Comparison of ENCODE assay signal across 12 cellular contexts in genomic region chr1:53107570-53108322, GRCh38. TPM values are rescaled to one million over a fixed set of nuclear protein-coding genes. Genes with fewer than 3 reads are reported as not detected.
DNase-seq lines count a peak whose midpoint lies in the region; ATAC-seq, FAIRE-seq and TF ChIP-seq lines count a peak whose summit lies in the region.
"Had no signal": no experiment of that assay in that cellular context is flagged by ENCODE, and none has a peak within 500 bp of the region (broad histone marks: within the 10 kb centered on the region; RNA-seq: fewer than 3 reads in every experiment).

No MANE protein-coding gene starts in this region.

- H3K9me3 Mint-ChIP-seq in osteocyte (ENCODE audit: unreplicated experiment): peaks cover 12% of the 10 kb centered on the region

- intact Hi-C loops in K562 (cut with micrococcal nuclease): no loop called here

- H3K27me3 Mint-ChIP-seq in osteocyte (ENCODE audit: unreplicated experiment): no peaks in the 10 kb centered on the region

- no peak; the same call in 2 of the 3 replicates for ATAC-seq in K562

- no peak for TF ChIP-seq EP300 in K562 (IDR thresholded peaks at IDR 0.05; ENCODE audit: low read length)

- POLR2A ChIA-PET in K562 (lab: Yijun Ruan, JAX): interaction anchor here (0.5 to 1.4 kb wide), 4 partner anchors 15 to 116 kb away, joined by 3 to 8 read pairs (median 3); no protein-coding TSS in a partner anchor

- DNase-seq in NCI-H146 (lab: John Stamatoyannopoulos, UW): peak; percentile 20
- DNase-seq in NCI-H146 treated with DMSO at 0.1 percent for 48 hours (lab: John Stamatoyannopoulos, UW; ENCODE audit: unreplicated experiment): no peak
- DNase-seq in NCI-H2029 (lab: John Stamatoyannopoulos, UW): peak; percentile 92
- DNase-seq in K562 (ENCODE audit: extremely low read depth in 1 of 4, low spot score in 3 of 4): no peak
- no peak for DNase-seq in osteocyte (ENCODE audit: extremely low spot score, unreplicated experiment)
- DNase-seq in central memory CD4-positive, alpha-beta T cell: no peak
- DNase-seq in NCI-H187 (lab: John Stamatoyannopoulos, UW): no peak
- no peak for DNase-seq in GM13976 (ENCODE audit: low spot score)

- WGBS in K562 (ENCODE audit: insufficient coverage, low coverage, missing lambda C conversion rate): 3% methylated on average over 15 of the region's 15 CpGs

- in situ Hi-C loops in K562 (cut with MboI): no loop called here
- in situ Hi-C loops in GM13976 (cut with MboI; ENCODE audit: low sequenced_read_pairs, unreplicated experiment): no loop called here

- H3K36me3 ChIP-seq in K562 (ENCODE audit: control insufficient read depth, insufficient read depth, low read length): no peaks in the 10 kb centered on the region

- H3K36me3 Mint-ChIP-seq in osteocyte (ENCODE audit: unreplicated experiment): no peaks in the 10 kb centered on the region

- CTCF ChIA-PET in K562 (lab: Yijun Ruan, JAX; ENCODE audit: low intra/inter-chr PET ratio): no interaction called here

- H3K27me3 ChIP-seq in K562 (ENCODE audit: control insufficient read depth in 2 of 2, insufficient read depth in 2 of 2, low read length in 2 of 2): peaks cover 34 to 75% of the 10 kb centered on the region in 2 experiments

- no peak overlapping the region for H3K4me2 ChIP-seq in K562 (ENCODE audit: insufficient read depth, low read length)

- no peak overlapping the region for H3K27ac ChIP-seq in K562 (ENCODE audit: extremely low read depth, low read depth, low read length)
- H3K27ac ChIP-seq: parathyroid adenoma had no signal

- no peaks in the 10 kb centered on the region for H3K79me2 ChIP-seq in K562 (ENCODE audit: control insufficient read depth, insufficient read depth, low read length)
- H3K79me2 ChIP-seq: parathyroid adenoma had no signal

- no peak for TF ChIP-seq POLR2A in K562 (conservative IDR thresholded peaks at IDR 0.05)

- H3K4me3 ChIP-seq in K562: no peak overlapping the region

- peak overlapping the region; percentile 32 for H3K27ac Mint-ChIP-seq in osteocyte (ENCODE audit: unreplicated experiment)

- H3K4me1 ChIP-seq in K562 (replicated peaks in 1 of 2; ENCODE audit: control insufficient read depth in 2 of 2, insufficient read depth in 2 of 2, low read length in 2 of 2): peaks cover 0 to 11% of the 10 kb centered on the region in 2 experiments; a peak in 2 of 5 replicates
- H3K4me1 ChIP-seq: parathyroid adenoma had no signal

- no peak overlapping the region for H2AFZ ChIP-seq in K562 (ENCODE audit: low read depth, low read length)
- H2AFZ ChIP-seq: parathyroid adenoma had no signal

- H3K4me3 Mint-ChIP-seq in osteocyte (ENCODE audit: unreplicated experiment): no peak overlapping the region

- TF ChIP-seq RAD21 in K562 (CRISPR knock-in tag; conservative IDR thresholded peaks at IDR 0.05 in 1 of 2, IDR thresholded peaks at IDR 0.05 in 1 of 2): no peak

- TF ChIP-seq CTCF in K562 (IDR thresholded peaks at IDR 0.05 in 2 of 3, conservative IDR thresholded peaks at IDR 0.05 in 1 of 3; ENCODE audit: insufficient read depth in 2 of 3, low read depth in 1 of 3, low read length in 3 of 3) (no peak), osteocyte (IDR thresholded peaks at IDR 0.05) (no peak), GM13976 (IDR thresholded peaks at IDR 0.05; ENCODE audit: borderline replicate concordance, control extremely low read depth, extremely low read depth, insufficient read depth, missing control alignments) (no peak)

- no peak overlapping the region for H3K9ac ChIP-seq in K562 (ENCODE audit: insufficient read depth in 1 of 2, low read depth in 2 of 2, low read length in 2 of 2)
- H3K9ac ChIP-seq: parathyroid adenoma had no signal

- H3K9me3 ChIP-seq in K562 (replicated peaks; ENCODE audit: control insufficient read depth, insufficient read depth, low read depth, low read length): 0 out of 2 replicates have a peak, but pooled peaks cover 4% of the 10 kb centered on the region

- no TSS peak for BruUV-seq in K562 (replicated peaks; lab: Mats Ljungman, UMichigan)

- no peaks in the 10 kb centered on the region for H4K20me1 ChIP-seq in K562 (replicated peaks; ENCODE audit: control insufficient read depth, insufficient read depth, low read length)

- FAIRE-seq in K562 (lab: Jason Lieb, UNC): peak; percentile 26
- FAIRE-seq: A204.1, colon had no signal

- H3K9me1 ChIP-seq in K562 (ENCODE audit: control insufficient read depth, insufficient read depth, low read length): no peaks in the 10 kb centered on the region

- H3K4me1 Mint-ChIP-seq in osteocyte (ENCODE audit: unreplicated experiment): peaks cover 45% of the 10 kb centered on the region

TF ChIP-seq in K562, 482 proteins besides CTCF, POLR2A, EP300 and RAD21 (continues in another document):
- TF ChIP-seq MCM7 (IDR thresholded peaks at IDR 0.05): no peak
- no peak for TF ChIP-seq TCFL5 (CRISPR knock-in tag; conservative IDR thresholded peaks at IDR 0.05)
- TF ChIP-seq YBX1 (IDR thresholded peaks at IDR 0.05): no peak
- TF ChIP-seq ZBTB9 (CRISPR knock-in tag; IDR thresholded peaks at IDR 0.05): no peak
- TF ChIP-seq ZNF12 (CRISPR knock-in tag; IDR thresholded peaks at IDR 0.05): peak; percentile 86; the same call in 1 of the 2 replicates
- no peak for TF ChIP-seq ZBTB49 (CRISPR knock-in tag; IDR thresholded peaks at IDR 0.05; ENCODE audit: borderline replicate concordance)
- no peak for TF ChIP-seq BCL6 (CRISPR knock-in tag; IDR thresholded peaks at IDR 0.05)
- no peak for TF ChIP-seq TAF9B (IDR thresholded peaks at IDR 0.05; ENCODE audit: partially characterized antibody)

RNA-seq across cellular contexts. Expression of gene SLC1A7, which starts 34.7 kb away (rescaled TPM):
- total RNA-seq in K562 (2011; cell fraction: chromatin; rRNA removed; ENCODE audit: low replicate concordance): not detected in 2 replicates
- not detected in 2 replicates for total RNA-seq in K562 (2011; cell fraction: nucleolus; rRNA removed)
- total RNA-seq in K562 (2011; cell fraction: nucleoplasm; rRNA removed): not detected in 2 replicates
- total RNA-seq in K562 (2014; rRNA removed) (0.16 TPM in 1 of 2 replicates, not detected in the other), K562 (2014; rRNA removed; fragmentation: Illumina TruSeq; extraction: Trizol) (not detected in 2 replicates), K562 (2015; rRNA removed; fragmentation: Illumina TruSeq; extraction: Trizol) (not detected in 2 replicates), K562 (2021) (not detected in 2 replicates), osteocyte (not detected in 2 replicates)
- polyA plus RNA-seq in K562 (2011; rRNA removed) (0.07 and 0.08 TPM in 2 replicates), K562 (2014; fragmentation: Illumina TruSeq; extraction: Trizol) (0.06 TPM in 1 of 2 replicates, not detected in the other), K562 (2014; fragmentation: Nextera tagmentation; extraction: Ambion mirVana) (not detected), K562 (2014; rRNA removed) (not detected in 2 replicates)
- 0.01 and 0.22 TPM in 2 replicates for polyA plus RNA-seq in K562 (2011; cell fraction: cytosol; rRNA removed)
- polyA plus RNA-seq in K562 (2011; cell fraction: nucleus; rRNA removed): 0.13 and 0.40 TPM in 2 replicates
- polyA plus RNA-seq in K562 (2012): 0.09 and 0.14 TPM in 2 replicates
- polyA minus RNA-seq in K562 (2011; rRNA and poly(A)+ RNA removed): not detected in 2 replicates
- not detected in 2 replicates for polyA minus RNA-seq in K562 (2011; cell fraction: cytosol; rRNA and poly(A)+ RNA removed)
- 0.11 and 0.13 TPM in 2 replicates for polyA minus RNA-seq in K562 (2011; cell fraction: nucleus; rRNA and poly(A)+ RNA removed)
- total RNA-seq: activated CD8-positive, alpha-beta memory T cell treated with anti-CD3 and anti-CD28 coated beads for 36 hours had no signal

RNA-seq across cellular contexts. Expression of gene PODN, which starts 45.7 kb away (rescaled TPM):
- total RNA-seq in K562 (2011; cell fraction: chromatin; rRNA removed; ENCODE audit: low replicate concordance): not detected in 2 replicates
- total RNA-seq in K562 (2011; cell fraction: nucleolus; rRNA removed): not detected in 2 replicates
- not detected in 2 replicates for total RNA-seq in K562 (2011; cell fraction: nucleoplasm; rRNA removed)
- total RNA-seq in K562 (2014; rRNA removed): not detected in 2 replicates
- total RNA-seq in K562 (2014; rRNA removed; fragmentation: Illumina TruSeq; extraction: Trizol): not detected in 2 replicates
- not detected in 2 replicates for total RNA-seq in K562 (2015; rRNA removed; fragmentation: Illumina TruSeq; extraction: Trizol)
- total RNA-seq in K562 (2021): 0.09 TPM in 1 of 2 replicates, not detected in the other
- polyA plus RNA-seq in K562 (2011; rRNA removed): not detected in 2 replicates
- polyA plus RNA-seq in K562 (2011; cell fraction: cytosol; rRNA removed): not detected in 2 replicates
- not detected in 2 replicates for polyA plus RNA-seq in K562 (2011; cell fraction: nucleus; rRNA removed)
- polyA plus RNA-seq in K562 (2012): not detected in 2 replicates
- polyA plus RNA-seq in K562 (2014; fragmentation: Illumina TruSeq; extraction: Trizol): not detected in 2 replicates
- polyA plus RNA-seq in K562 (2014; fragmentation: Nextera tagmentation; extraction: Ambion mirVana): not detected
- not detected in 2 replicates for polyA plus RNA-seq in K562 (2014; rRNA removed)
- not detected in 2 replicates for polyA minus RNA-seq in K562 (2011; rRNA and poly(A)+ RNA removed)
- polyA minus RNA-seq in K562 (2011; cell fraction: cytosol; rRNA and poly(A)+ RNA removed): not detected in 2 replicates
- polyA minus RNA-seq in K562 (2011; cell fraction: nucleus; rRNA and poly(A)+ RNA removed): not detected in 2 replicates
- total RNA-seq in osteocyte: 6.5 and 6.6 TPM in 2 replicates
- total RNA-seq: activated CD8-positive, alpha-beta memory T cell treated with anti-CD3 and anti-CD28 coated beads for 36 hours had no signal

Comparison
In these comparisons a context has a peak if more than half of its experiments do, and no peak if none do; other contexts are left out.
1. DNase-seq: peak in NCI-H146 (single experiment) and NCI-H2029 (single experiment); none in NCI-H146 treated with DMSO at 0.1 percent for 48 hours (single experiment), K562 (0 of 4), osteocyte (single experiment), central memory CD4-positive, alpha-beta T cell (single experiment), NCI-H187 (0 of 2) and GM13976 (single experiment).